5 cellular contexts compared by ENCODE assay signal in genomic region chr2:171997031-171997430, GRCh38. TPM values are rescaled to one million over a fixed set of nuclear protein-coding genes. Genes with fewer than 3 reads are reported as not detected.
A peak's percentile ranks its signal among the peaks of the same experiment; 100 is the strongest.
DNase-seq lines count a peak whose midpoint lies in the region; ATAC-seq, FAIRE-seq and TF ChIP-seq lines count a peak whose summit lies in the region.
"Not testable (repeated sequence)": the region's sequence is repeated elsewhere in the genome, so short reads cannot be mapped to it uniquely, and the experiment has no call there.

No MANE protein-coding gene starts in this region.

- peaks cover 18% of the 10 kb centered on the region; the same call in 2 of the 3 replicates for H3K79me2 ChIP-seq in K562 (ENCODE audit: control insufficient read depth, insufficient read depth, low read length)
- not testable (repeated sequence) for H3K79me2 ChIP-seq in HepG2 (ENCODE audit: insufficient read depth, low read length)

- H3K4me3 Mint-ChIP-seq in WTC11: not testable (repeated sequence)
- H3K4me3 Mint-ChIP-seq in neural crest cell: peak overlapping the region; percentile 11

- not testable (repeated sequence) for H3K27ac ChIP-seq in HEK293 (ENCODE audit: extremely low read depth, low read depth, low read length); K562 (ENCODE audit: extremely low read depth, low read depth, low read length); HepG2 (ENCODE audit: extremely low read length, insufficient read depth, low read length)

- not testable (repeated sequence) for DNase-seq in WTC11 (ENCODE audit: low spot score); K562 (ENCODE audit: extremely low read depth in 1 of 4, low spot score in 3 of 4); HepG2 (ENCODE audit: low spot score); neural crest cell (ENCODE audit: low read depth, low spot score)

- intact Hi-C loops in K562 (cut with micrococcal nuclease): loop anchor here (10.0 kb wide), 1 partner anchor 292 kb away; no protein-coding TSS in a partner anchor
- intact Hi-C loops in HepG2 (cut with micrococcal nuclease; ENCODE audit: unreplicated experiment): not testable (repeated sequence)

- not testable (repeated sequence) for TF ChIP-seq EP300 in K562 (IDR thresholded peaks at IDR 0.05; ENCODE audit: low read length); HepG2 (IDR thresholded peaks at IDR 0.05; ENCODE audit: low read depth in 2 of 2, low read length in 2 of 2); HepG2 (CRISPR knock-in tag; IDR thresholded peaks at IDR 0.05; ENCODE audit: borderline replicate concordance)

- POLR2A ChIA-PET in HEK293 (lab: Yijun Ruan, JAX): interaction anchor here (1.7 kb wide), 1 partner anchor 106 kb away, joined by 7 read pairs; the partner anchor contains the start of gene DLX2
- POLR2A ChIA-PET in WTC11 (lab: Charles Lee); K562 (lab: Yijun Ruan, JAX); HepG2 (lab: Yijun Ruan, JAX): not testable (repeated sequence)

- in situ Hi-C loops in K562 (cut with MboI): not testable (repeated sequence)
- in situ Hi-C loops in HepG2 (cut with HindIII; ENCODE audit: extremely low pct_ligation_motif_present, low pct_unique_long_range_greater_than_20kb): loop anchor here (5.0 kb wide), 1 partner anchor 105 kb away; the partner anchor contains the start of gene DLX2

- not testable (repeated sequence) for FAIRE-seq in K562 (lab: Jason Lieb, UNC); HepG2 (lab: Jason Lieb, UNC)

- peaks cover 17% of the 10 kb centered on the region for H3K27me3 Mint-ChIP-seq in WTC11 (ENCODE audit: low read depth)
- H3K27me3 Mint-ChIP-seq in neural crest cell (ENCODE audit: low read depth): peaks cover 18% of the 10 kb centered on the region

- WGBS in K562 (ENCODE audit: insufficient coverage, low coverage, missing lambda C conversion rate): 64% methylated on average over 5 of the region's 5 CpGs
- 71% methylated on average over 5 of the region's 5 CpGs for WGBS in HepG2 (ENCODE audit: low lambda C conversion rate)

- H3K4me3 ChIP-seq in HEK293 (ENCODE audit: low read depth, low read length); K562; HepG2 (replicated peaks in 1 of 3; ENCODE audit: insufficient read depth in 1 of 3, low read depth in 2 of 3, low read length in 3 of 3): not testable (repeated sequence)

- H3K9me1 ChIP-seq in K562 (ENCODE audit: control insufficient read depth, insufficient read depth, low read length): not testable (repeated sequence)

- ATAC-seq in WTC11, K562, HepG2: not testable (repeated sequence)

- not testable (repeated sequence) for H3K9ac ChIP-seq in K562 (ENCODE audit: insufficient read depth in 1 of 2, low read depth in 2 of 2, low read length in 2 of 2); HepG2 (ENCODE audit: insufficient read depth, low read depth, low read length)

- H3K9me3 Mint-ChIP-seq in WTC11, neural crest cell: not testable (repeated sequence)

- not testable (repeated sequence) for TF ChIP-seq POLR2A in K562 (conservative IDR thresholded peaks at IDR 0.05); HepG2 (IDR thresholded peaks at IDR 0.05; ENCODE audit: insufficient read depth in 1 of 2, low read depth in 2 of 2, low read length in 2 of 2)

- H4K20me1 ChIP-seq in K562 (replicated peaks; ENCODE audit: control insufficient read depth, insufficient read depth, low read length); HepG2 (ENCODE audit: insufficient read depth, low read length): not testable (repeated sequence)

- not testable (repeated sequence) for TF ChIP-seq RAD21 in K562 (CRISPR knock-in tag; conservative IDR thresholded peaks at IDR 0.05 in 1 of 2, IDR thresholded peaks at IDR 0.05 in 1 of 2); HepG2 (CRISPR knock-in tag; IDR thresholded peaks at IDR 0.05)

- H3K9me3 ChIP-seq in HEK293 (ENCODE audit: control insufficient read depth, insufficient read depth, low read depth, low read length); K562 (replicated peaks; ENCODE audit: control insufficient read depth, insufficient read depth, low read depth, low read length); HepG2 (ENCODE audit: low read length): not testable (repeated sequence)

- H3K27me3 ChIP-seq in K562 (ENCODE audit: control insufficient read depth in 2 of 2, insufficient read depth in 2 of 2, low read length in 2 of 2); HepG2 (ENCODE audit: control insufficient read depth in 1 of 2, insufficient read depth in 2 of 2, low read length in 2 of 2): not testable (repeated sequence)

- not testable (repeated sequence) for BruUV-seq in K562 (replicated peaks; lab: Mats Ljungman, UMichigan); HepG2 (replicated peaks; lab: Mats Ljungman, UMichigan)

- not testable (repeated sequence) for H2AFZ ChIP-seq in K562 (ENCODE audit: low read depth, low read length); HepG2 (ENCODE audit: low read length)

- peaks cover 15% of the 10 kb centered on the region for H3K4me1 Mint-ChIP-seq in WTC11
- H3K4me1 Mint-ChIP-seq in neural crest cell: peaks cover 36% of the 10 kb centered on the region

- CTCF ChIA-PET in HEK293 (lab: Yijun Ruan, JAX): interaction anchor here (0.5 kb wide), 1 partner anchor 132 kb away, joined by 3 read pairs; no protein-coding TSS in a partner anchor
- CTCF ChIA-PET in WTC11 (lab: Charles Lee); K562 (lab: Yijun Ruan, JAX; ENCODE audit: low intra/inter-chr PET ratio); HepG2 (lab: Yijun Ruan, JAX; ENCODE audit: low intra/inter-chr PET ratio, low total read pairs): not testable (repeated sequence)

- H3K4me1 ChIP-seq in HEK293 (ENCODE audit: control insufficient read depth, insufficient read depth, low read length): not testable (repeated sequence)
- H3K4me1 ChIP-seq in K562 (replicated peaks in 1 of 2; ENCODE audit: control insufficient read depth in 2 of 2, insufficient read depth in 2 of 2, low read length in 2 of 2) (peaks cover 6 to 13% of the 10 kb centered on the region in 2 experiments; a peak in 4 of 5 replicates), HepG2 (ENCODE audit: insufficient read depth, low read length) (peaks cover 21% of the 10 kb centered on the region)

- not testable (repeated sequence) for H3K36me3 Mint-ChIP-seq in WTC11; neural crest cell (ENCODE audit: low read depth)

- H3K4me2 ChIP-seq in K562 (ENCODE audit: insufficient read depth, low read length); HepG2 (ENCODE audit: low read depth, low read length): not testable (repeated sequence)

- not testable (repeated sequence) for H3K36me3 ChIP-seq in HEK293 (ENCODE audit: control insufficient read depth in 2 of 2, insufficient read depth in 1 of 2, low read length in 2 of 2); K562 (ENCODE audit: control insufficient read depth, insufficient read depth, low read length); HepG2 (replicated peaks in 1 of 2; ENCODE audit: control insufficient read depth in 1 of 2, insufficient read depth in 2 of 2, low read length in 2 of 2)

- not testable (repeated sequence) for H3K27ac Mint-ChIP-seq in WTC11; neural crest cell (ENCODE audit: unreplicated experiment)

- TF ChIP-seq CTCF in HEK293 (tag by site-specific recombination; IDR thresholded peaks at IDR 0.05); WTC11 (IDR thresholded peaks at IDR 0.05); K562 (IDR thresholded peaks at IDR 0.05 in 2 of 3, conservative IDR thresholded peaks at IDR 0.05 in 1 of 3; ENCODE audit: insufficient read depth in 2 of 3, low read depth in 1 of 3, low read length in 3 of 3); HepG2 (CRISPR knock-in tag; IDR thresholded peaks at IDR 0.05); neural crest cell (conservative IDR thresholded peaks at IDR 0.05): not testable (repeated sequence)

RNA-seq across cellular contexts. Expression of gene METAP1D, which starts 2.7 kb away (rescaled TPM):
- total RNA-seq in WTC11 (2021) (4.7 to 6.0 TPM (median 5.1 TPM) in 3 replicates), K562 (2014; rRNA removed) (10.2 TPM in 2 replicates), K562 (2014; rRNA removed; fragmentation: Illumina TruSeq; extraction: Trizol) (17.0 and 17.2 TPM in 2 replicates), K562 (2015; rRNA removed; fragmentation: Illumina TruSeq; extraction: Trizol) (15.6 and 17.8 TPM in 2 replicates), K562 (2021) (9.9 and 10.8 TPM in 2 replicates), HepG2 (2016; rRNA removed; fragmentation: Illumina TruSeq; extraction: Trizol) (14.0 and 14.7 TPM in 2 replicates), neural crest cell (11.0 and 13.4 TPM in 2 replicates)
- total RNA-seq in K562 (2011; cell fraction: chromatin; rRNA removed; ENCODE audit: low replicate concordance): 22.7 and 40.0 TPM in 2 replicates
- total RNA-seq in K562 (2011; cell fraction: nucleolus; rRNA removed): 11.0 and 14.9 TPM in 2 replicates
- 23.9 and 25.0 TPM in 2 replicates for total RNA-seq in K562 (2011; cell fraction: nucleoplasm; rRNA removed)
- polyA plus RNA-seq in K562 (2011; rRNA removed) (20.0 and 22.5 TPM in 2 replicates), K562 (2014; fragmentation: Illumina TruSeq; extraction: Trizol) (16.7 and 23.4 TPM in 2 replicates), K562 (2014; fragmentation: Nextera tagmentation; extraction: Ambion mirVana) (10 to 100 TPM in 1 of 2 experiments, 1 to 10 TPM in 1; 8.0 to 10.4 TPM), K562 (2014; rRNA removed) (15.7 and 17.8 TPM in 2 replicates), HepG2 (2011; rRNA removed) (19.0 and 21.6 TPM in 2 replicates)
- 5.7 and 10.8 TPM in 2 replicates for polyA plus RNA-seq in K562 (2011; cell fraction: cytosol; rRNA removed)
- polyA plus RNA-seq in K562 (2011; cell fraction: nucleus; rRNA removed): 34.4 and 43.2 TPM in 2 replicates
- polyA plus RNA-seq in K562 (2012): 11.6 and 21.5 TPM in 2 replicates
- 19.2 and 22.6 TPM in 2 replicates for polyA minus RNA-seq in K562 (2011; rRNA and poly(A)+ RNA removed)
- polyA minus RNA-seq in K562 (2011; cell fraction: cytosol; rRNA and poly(A)+ RNA removed): 5.2 and 6.3 TPM in 2 replicates
- polyA minus RNA-seq in K562 (2011; cell fraction: nucleus; rRNA and poly(A)+ RNA removed): 25.7 and 37.0 TPM in 2 replicates
- total RNA-seq in HepG2 (2016; cell fraction: cytosol; rRNA removed; fragmentation: Illumina TruSeq; extraction: Trizol; ENCODE audit: low read depth): 1.9 and 2.3 TPM in 2 replicates
- total RNA-seq in HepG2 (2016; cell fraction: insoluble cytoplasmic fraction; rRNA removed; fragmentation: Illumina TruSeq; extraction: Trizol): 13.3 and 14.9 TPM in 2 replicates
- total RNA-seq in HepG2 (2016; cell fraction: membrane; rRNA removed; fragmentation: Illumina TruSeq; extraction: Trizol): 5.6 and 5.7 TPM in 2 replicates
- 20.0 and 27.8 TPM in 2 replicates for total RNA-seq in HepG2 (2016; cell fraction: nucleus; rRNA removed; fragmentation: Illumina TruSeq; extraction: Trizol)
- 6.3 and 7.9 TPM in 2 replicates for polyA plus RNA-seq in HepG2 (2011; cell fraction: cytosol; rRNA removed)
- 37.6 and 40.5 TPM in 2 replicates for polyA plus RNA-seq in HepG2 (2011; cell fraction: nucleus; rRNA removed)
- 10.4 and 13.7 TPM in 2 replicates for polyA plus RNA-seq in HepG2 (2012)
- 1.4 and 2.0 TPM in 2 replicates for polyA plus RNA-seq in HepG2 (2016; cell fraction: cytosol; fragmentation: Illumina TruSeq; extraction: Trizol; ENCODE audit: low read depth)
- polyA plus RNA-seq in HepG2 (2016; cell fraction: insoluble cytoplasmic fraction; fragmentation: Illumina TruSeq; extraction: Trizol; ENCODE audit: low read depth): 12.8 and 14.8 TPM in 2 replicates
- 3.1 and 4.1 TPM in 2 replicates for polyA plus RNA-seq in HepG2 (2016; cell fraction: membrane; fragmentation: Illumina TruSeq; extraction: Trizol; ENCODE audit: low read depth)
- polyA plus RNA-seq in HepG2 (2016; cell fraction: nucleus; fragmentation: Illumina TruSeq; extraction: Trizol; ENCODE audit: insufficient read depth, low read depth): 48.0 and 48.1 TPM in 2 replicates
- 3.8 and 10.3 TPM in 2 replicates for polyA minus RNA-seq in HepG2 (2011; rRNA and poly(A)+ RNA removed; ENCODE audit: low replicate concordance)
- 7.0 and 9.4 TPM in 2 replicates for polyA minus RNA-seq in HepG2 (2011; cell fraction: cytosol; rRNA and poly(A)+ RNA removed)
- 63.9 and 66.6 TPM in 2 replicates for polyA minus RNA-seq in HepG2 (2011; cell fraction: nucleus; rRNA and poly(A)+ RNA removed)
